23 cellular contexts compared by ENCODE assay signal in genomic region chr4:108838451-108838850, GRCh38.
"Had no signal": no experiment of that assay in that cellular context is flagged by ENCODE, and none has a peak within 500 bp of the region (broad histone marks: within the 10 kb centered on the region; RNA-seq: fewer than 3 reads in every experiment).

No MANE protein-coding gene starts in this region.

- H3K4me2 ChIP-seq: hepatocyte had no signal

- H3K4me1 ChIP-seq: gastroesophageal sphincter, heart left ventricle, left lung had no signal

- H3K36me3 ChIP-seq: esophagus squamous epithelium, gastroesophageal sphincter, heart left ventricle, left lung had no signal

- H2AFZ ChIP-seq: hepatocyte had no signal

- H3K27ac Mint-ChIP-seq: dendritic cell treated with granulocyte-macrophage colony-stimulating factor and Interleukin-4, amounts not matched to agents 40 ng/mL and 50 ng/mL, for 4 days; effector memory CD8-positive, alpha-beta T cell; endodermal cell; immature natural killer cell; memory B cell had no signal

- H3K27me3 Mint-ChIP-seq: memory B cell had no signal

- H3K27ac ChIP-seq: coronary artery, epithelial cell of prostate, esophagus squamous epithelium, foreskin keratinocyte, gastroesophageal sphincter, heart left ventricle, hepatocyte, left lung had no signal

- H3K4me1 Mint-ChIP-seq: endodermal cell, immature natural killer cell, memory B cell had no signal

- DNase-seq: effector CD8-positive, alpha-beta T cell; effector memory CD8-positive, alpha-beta T cell; endodermal cell; erythroblast; esophagus squamous epithelium; foreskin keratinocyte; heart left ventricle; hypothalamus; immature natural killer cell; islet precursor cell; left cardiac atrium; left lung; left ventricle myocardium superior; mammary epithelial cell; mesendoderm; midbrain had no signal

- H3K9me3 Mint-ChIP-seq: dendritic cell treated with granulocyte-macrophage colony-stimulating factor and Interleukin-4, amounts not matched to agents 40 ng/mL and 50 ng/mL, for 4 days; endodermal cell; immature natural killer cell; memory B cell had no signal

- H3K27me3 ChIP-seq: esophagus squamous epithelium, foreskin keratinocyte, gastroesophageal sphincter, heart left ventricle, left lung had no signal

- H3K4me3 Mint-ChIP-seq: dendritic cell treated with granulocyte-macrophage colony-stimulating factor and Interleukin-4, amounts not matched to agents 40 ng/mL and 50 ng/mL, for 4 days; effector memory CD8-positive, alpha-beta T cell; endodermal cell; immature natural killer cell; memory B cell had no signal

- H3K9me3 ChIP-seq: esophagus squamous epithelium, gastroesophageal sphincter, heart left ventricle, left lung had no signal

- H3K4me3 ChIP-seq: coronary artery, esophagus squamous epithelium, gastroesophageal sphincter, heart left ventricle, hepatocyte, left lung, lung had no signal

- H3K79me2 ChIP-seq: hepatocyte had no signal

- H3K36me3 Mint-ChIP-seq: immature natural killer cell, memory B cell had no signal
